12 cellular contexts compared by ENCODE assay signal in genomic region chr4:48420172-48420571, GRCh38.
A peak's percentile ranks its signal among the peaks of the same experiment; 100 is the strongest.
DNase-seq lines count a peak whose midpoint lies in the region; ATAC-seq and TF ChIP-seq lines count a peak whose summit lies in the region.
"Had no signal": no experiment of that assay in that cellular context is flagged by ENCODE, and none has a peak within 500 bp of the region (broad histone marks: within the 10 kb centered on the region; RNA-seq: fewer than 3 reads in every experiment).

No MANE protein-coding gene starts in this region.

- no peak overlapping the region for H3K4me3 ChIP-seq in HUES48 (ENCODE audit: low read depth, low read length)
- H3K4me3 ChIP-seq in left lung, result no peak overlapping the region
- no peak overlapping the region for H3K4me3 ChIP-seq in upper lobe of right lung

- intact Hi-C loops in left lung (cut with DNase I) (no loop called here), upper lobe of right lung (cut with DNase I) (no loop called here)

- no peaks in the 10 kb centered on the region for H3K27me3 ChIP-seq in HUES48 (ENCODE audit: control insufficient read depth, insufficient read depth, low read length)
- no peaks in the 10 kb centered on the region for H3K27me3 ChIP-seq in left lung
- no peaks in the 10 kb centered on the region for H3K27me3 ChIP-seq in upper lobe of right lung

- peak; percentile 80 for ATAC-seq in left lung
- peak; percentile 88 for ATAC-seq in upper lobe of right lung
- ATAC-seq in HG03354 (IDR thresholded peaks at IDR 0.05; ENCODE audit: poor library complexity, severe bottlenecking, unreplicated experiment), result no peak
- ATAC-seq: Panc1 had no signal

- no peak overlapping the region for H3K9ac ChIP-seq in HUES48 (ENCODE audit: low read depth, low read length)

- no peaks in the 10 kb centered on the region for H3K9me3 ChIP-seq in HUES48 (ENCODE audit: control insufficient read depth, insufficient read depth, low read length)
- H3K9me3 ChIP-seq in left lung, result no peaks in the 10 kb centered on the region
- no peaks in the 10 kb centered on the region for H3K9me3 ChIP-seq in upper lobe of right lung

- DNase-seq in left lung (no peak), upper lobe of right lung (no peak), NCI-H1436 (lab: John Stamatoyannopoulos, UW) (no peak), activated gamma-delta T cell (lab: John Stamatoyannopoulos, UW) (no peak)
- DNase-seq: CD4-positive, alpha-beta T cell; MM.1S; NCI-H1105; NCI-H1694 treated with DMSO at 0.1 percent for 48 hours had no signal

- TF ChIP-seq CTCF in VCaP (conservative IDR thresholded peaks at IDR 0.05), result no peak
- no peak for TF ChIP-seq CTCF in left lung (IDR thresholded peaks at IDR 0.05)
- TF ChIP-seq CTCF in upper lobe of right lung (IDR thresholded peaks at IDR 0.05), result no peak

- H3K36me3 ChIP-seq in HUES48 (ENCODE audit: control insufficient read depth, insufficient read depth, low read length) (peaks cover 24% of the 10 kb centered on the region), left lung (peaks cover 0 to 39% of the 10 kb centered on the region in 2 donors), upper lobe of right lung (peaks cover 50% of the 10 kb centered on the region)

- H3K4me1 ChIP-seq in HUES48 (ENCODE audit: control insufficient read depth, insufficient read depth, low read length), result peaks cover 17% of the 10 kb centered on the region
- H3K4me1 ChIP-seq in left lung, result no peaks in the 10 kb centered on the region
- no peaks in the 10 kb centered on the region for H3K4me1 ChIP-seq in upper lobe of right lung

- H3K27ac ChIP-seq in HUES48 (ENCODE audit: low read depth, low read length) (peak overlapping the region; percentile 10), VCaP (peak overlapping the region; percentile 89), left lung (no peak overlapping the region), upper lobe of right lung (no peak overlapping the region)

Comparison
In these comparisons a context has a peak if more than half of its experiments do, and no peak if none do; other contexts are left out.
1. H3K27ac ChIP-seq: peak in HUES48 (single experiment) and VCaP (single experiment); none in left lung (0 of 2) and upper lobe of right lung (single experiment).